34 cellular contexts compared by ENCODE assay signal in genomic region chr14:92244805-92245204, GRCh38.
"Had no signal": no experiment of that assay in that cellular context is flagged by ENCODE, and none has a peak within 500 bp of the region (broad histone marks: within the 10 kb centered on the region; RNA-seq: fewer than 3 reads in every experiment).

No MANE protein-coding gene starts in this region.

- H3K4me3 ChIP-seq: adrenal gland, body of pancreas, breast epithelium, Peyer's patch, SJSA1 had no signal

- H3K4me1 Mint-ChIP-seq: activated T-helper 17 cell treated with anti-CD3 and anti-CD28 coated beads, Interleukin-2, amount 50 U/mL, for 72 hours had no signal

- H3K4me3 Mint-ChIP-seq: activated CD4-positive, alpha-beta memory T cell treated with anti-CD3 and anti-CD28 coated beads for 36 hours; activated T-cell treated with anti-CD3 and anti-CD28 coated beads, Interleukin-2, amount 50 U/mL, for 72 hours; activated T-helper 17 cell treated with anti-CD3 and anti-CD28 coated beads, Interleukin-2, amount 50 U/mL, for 72 hours; T-helper 1 cell treated with Interleukin-12 subunit alpha and Interleukin-12 subunit beta and Interleukin-4 antibody, amounts not matched to agents 30 μg/mL and 1 μg/mL, for 36 hours; T-helper 2 cell treated with Interferon-gamma antibody and Interleukin-4, amounts not matched to agents 5 μg/mL and 100 μg/mL, for 36 hours had no signal

- H3K4me2 ChIP-seq: SK-N-SH had no signal

- H3K27me3 ChIP-seq: adrenal gland, body of pancreas, breast epithelium, Peyer's patch, SJSA1 had no signal

- H3K9me3 ChIP-seq: adrenal gland, body of pancreas, SJSA1, SK-N-SH had no signal

- ATAC-seq: activated naive CD4-positive, alpha-beta T cell treated with anti-CD3 and anti-CD28 coated beads, Interleukin-2, amount 50 U/mL, for 72 hours; activated T-cell treated with anti-CD3 and anti-CD28 coated beads, Interleukin-2, amount 50 U/mL, for 72 hours; activated T-helper 17 cell treated with anti-CD3 and anti-CD28 coated beads, Interleukin-2, amount 50 U/mL, for 72 hours; body of pancreas; PC-3 had no signal

- H3K9ac ChIP-seq: SK-N-SH had no signal

- H3K27ac ChIP-seq: adrenal gland, body of pancreas, breast epithelium, Peyer's patch, SJSA1 had no signal

- H3K27ac Mint-ChIP-seq: activated CD4-positive, alpha-beta memory T cell treated with anti-CD3 and anti-CD28 coated beads for 36 hours; activated naive CD4-positive, alpha-beta T cell treated with anti-CD3 and anti-CD28 coated beads, Interleukin-2, amount 50 U/mL, for 72 hours; activated T-cell treated with anti-CD3 and anti-CD28 coated beads, Interleukin-2, amount 50 U/mL, for 72 hours; activated T-helper 17 cell treated with anti-CD3 and anti-CD28 coated beads, Interleukin-2, amount 50 U/mL, for 72 hours; T-helper 1 cell treated with Interleukin-12 subunit alpha and Interleukin-12 subunit beta and Interleukin-4 antibody, amounts not matched to agents 30 μg/mL and 1 μg/mL, for 36 hours; T-helper 2 cell treated with Interferon-gamma antibody and Interleukin-4, amounts not matched to agents 5 μg/mL and 100 μg/mL, for 36 hours had no signal

- H3K36me3 ChIP-seq: adrenal gland, breast epithelium, Peyer's patch, SJSA1 had no signal

- DNase-seq: activated CD4-positive, alpha-beta memory T cell treated with anti-CD3 and anti-CD28 coated beads for 36 hours; activated CD4-positive, alpha-beta T cell treated with anti-CD3 and anti-CD28 coated beads for 4 hours; activated CD4-positive, alpha-beta T cell treated with anti-CD3 and anti-CD28 coated beads, Interleukin-2, amount 50 U/mL, for 1 hour; activated CD8-positive, alpha-beta memory T cell treated with anti-CD3 and anti-CD28 coated beads, Interleukin-2, amount 50 U/mL, for 4 hours; activated effector memory CD4-positive, alpha-beta T cell treated with anti-CD3 and anti-CD28 coated beads, Interleukin-2, amount 50 U/mL, for 16 hours; activated naive CD4-positive, alpha-beta T cell; activated T-cell treated with anti-CD3 and anti-CD28 coated beads for 4 hours; activated T-cell treated with anti-CD3 and anti-CD28 coated beads, Interleukin-2, amount 50 U/mL, for 72 hours; adrenal gland; body of pancreas; caudate nucleus; cerebellar nuclear complex; Kasumi-1; MM.1S; MV-4-11; NCI-H1092; NCI-H1436 treated with DMSO at 0.1 percent for 48 hours; NCI-H1694 treated with DMSO at 0.1 percent for 48 hours; NCI-H2029; NCI-H345; NCI-H524 treated with DMSO at 0.1 percent for 48 hours; PC-3; Peyer's patch; RPMI8226; SHP77 treated with DMSO at 0.1 percent for 48 hours; SK-N-SH had no signal

- FAIRE-seq: astrocyte, TTC549 had no signal

- H3K4me1 ChIP-seq: adrenal gland, body of pancreas, breast epithelium, Peyer's patch, SJSA1 had no signal
